In genomic region chr5:154445422-154446182, GRCh38 we compare ENCODE assay signal across 8 cellular contexts. TPM values are rescaled to one million over a fixed set of nuclear protein-coding genes. Genes with fewer than 3 reads are reported as not detected.
A peak's percentile ranks its signal among the peaks of the same experiment; 100 is the strongest.
DNase-seq lines count a peak whose midpoint lies in the region; TF ChIP-seq lines count a peak whose summit lies in the region.

Gene SAP30L (plus strand): TSS chr5:154445997. CDS start chr5:154446605, 608 bp downstream.

- POLR2A ChIA-PET in activated CD8-positive, alpha-beta memory T cell treated with anti-CD3 and anti-CD28 coated beads for 36 hours (lab: Charles Lee): no interaction called here

- DNase-seq in COLO829 (ENCODE audit: low spot score) (peak; percentile 94), GM20000 (ENCODE audit: low spot score) (peak; percentile 100), HS-5 (ENCODE audit: low read depth) (peak; percentile 69), NOMO-1 (lab: John Stamatoyannopoulos, UW; ENCODE audit: unreplicated experiment in 2 of 2) (peak; percentile 87 to 88), medulla oblongata (ENCODE audit: extremely low spot score) (peak; percentile 98)
- peak; percentile 93 for DNase-seq in effector CD8-positive, alpha-beta T cell (lab: John Stamatoyannopoulos, UW)
- DNase-seq in stimulated activated CD4-positive, alpha-beta T cell treated with anti-CD3 and anti-CD28 coated beads, TNF-alpha, amount 100 ng/mL, for 48 hours (ENCODE audit: low read depth in 3 of 3): peak; percentile 85 to 90 (median 88)

- CTCF ChIA-PET in activated CD8-positive, alpha-beta memory T cell treated with anti-CD3 and anti-CD28 coated beads for 36 hours (lab: Charles Lee): no interaction called here

- no peak for TF ChIP-seq CTCF in GM20000 (IDR thresholded peaks at IDR 0.05; ENCODE audit: extremely low read depth, missing control alignments)

RNA-seq across cellular contexts. Expression of gene SAP30L, which starts in this region (rescaled TPM):
- total RNA-seq in activated CD8-positive, alpha-beta memory T cell treated with anti-CD3 and anti-CD28 coated beads for 36 hours: 10 to 100 TPM; 31.2 to 33.5 TPM

Comparison
In these comparisons a context has a peak if more than half of its experiments do, and no peak if none do; other contexts are left out.
1. Peak in every context shown above with its lines: DNase-seq.